Comparison of ENCODE assay signal across 20 cellular contexts in genomic region chr7:148704189-148704588, GRCh38. TPM values are rescaled to one million over a fixed set of nuclear protein-coding genes. Genes with fewer than 3 reads are reported as not detected.
DNase-seq lines count a peak whose midpoint lies in the region; ATAC-seq and TF ChIP-seq lines count a peak whose summit lies in the region.
"Had no signal": no experiment of that assay in that cellular context is flagged by ENCODE, and none has a peak within 500 bp of the region (broad histone marks: within the 10 kb centered on the region; RNA-seq: fewer than 3 reads in every experiment).

No MANE protein-coding gene starts in this region.

- H3K27ac ChIP-seq in HUES6 (ENCODE audit: low read depth, low read length) (peak overlapping the region; percentile 24; the same call in 1 of the 2 replicates), OCI-LY7 (ENCODE audit: low read depth, low read length, poor library complexity, severe bottlenecking) (no peak overlapping the region), neural progenitor cell (no peak overlapping the region), RWPE1 (no peak overlapping the region), brain microvascular endothelial cell (no peak overlapping the region)
- H3K27ac ChIP-seq: 22Rv1 had no signal

- peaks cover 20% of the 10 kb centered on the region for H3F3A ChIP-seq in neural progenitor cell (ENCODE audit: low read depth)

- in situ Hi-C loops in brain microvascular endothelial cell (cut with HindIII; ENCODE audit: low pct_ligation_motif_present, low sequenced_read_pairs) = no loop called here

- H4K20me1 ChIP-seq in OCI-LY7 (ENCODE audit: insufficient read depth, low read length) (peaks cover 71% of the 10 kb centered on the region), neural progenitor cell (ENCODE audit: low read depth) (peaks cover 85% of the 10 kb centered on the region)

- H3K79me2 ChIP-seq in OCI-LY7 (ENCODE audit: insufficient read depth, low read depth, low read length) (peaks cover 96% of the 10 kb centered on the region), neural progenitor cell (ENCODE audit: low read depth) (peaks cover 100% of the 10 kb centered on the region)

- no peaks in the 10 kb centered on the region for H3K36me3 ChIP-seq in HUES6 (ENCODE audit: control insufficient read depth, insufficient read depth, low read length)
- no peaks in the 10 kb centered on the region for H3K36me3 ChIP-seq in OCI-LY7 (ENCODE audit: insufficient read depth, low read length)
- H3K36me3 ChIP-seq in neural progenitor cell = no peaks in the 10 kb centered on the region
- no peaks in the 10 kb centered on the region for H3K36me3 ChIP-seq in brain microvascular endothelial cell (replicated peaks)

- DNase-seq in activated naive CD4-positive, alpha-beta T cell treated with anti-CD3 and anti-CD28 coated beads for 36 hours = no peak
- DNase-seq in activated naive CD4-positive, alpha-beta T cell treated with anti-CD3 and anti-CD28 coated beads, Interleukin-2, amount 50 U/mL, for 72 hours (ENCODE audit: low spot score in 2 of 2) = no peak
- no peak for DNase-seq in OCI-LY7 (ENCODE audit: low spot score)
- DNase-seq in neural progenitor cell (ENCODE audit: low spot score) = no peak
- no peak for DNase-seq in RWPE1 (ENCODE audit: low spot score)
- DNase-seq in NK-92 (lab: John Stamatoyannopoulos, UW; ENCODE audit: unreplicated experiment) = no peak
- no peak for DNase-seq in brain microvascular endothelial cell
- DNase-seq: DMS79, GOT3, NCI-H1105, NCI-H2029 treated with DMSO at 0.1 percent for 48 hours, NCI-H226, NCI-H510A treated with DMSO at 0.1 percent for 48 hours, NCI-H748 treated with DMSO at 0.1 percent for 48 hours, Right ventricle myocardium superior had no signal

- POLR2A ChIA-PET in OCI-LY7 (lab: Charles Lee) = interaction anchor here (0.6 to 4.7 kb wide), 8 partner anchors 8 to 68 kb away, joined by 3 to 36 read pairs (median 6); no protein-coding TSS in a partner anchor
- POLR2A ChIA-PET in RWPE1 (lab: Yijun Ruan, JAX; ENCODE audit: low non-redundant PET) = no interaction called here

- H3K4me1 ChIP-seq in HUES6 (ENCODE audit: control insufficient read depth, insufficient read depth, low read length) (peaks cover 70% of the 10 kb centered on the region), OCI-LY7 (ENCODE audit: insufficient read depth, low read length, poor library complexity, severe bottlenecking) (peaks cover 48% of the 10 kb centered on the region), neural progenitor cell (peaks cover 65% of the 10 kb centered on the region)

- H3K27me3 ChIP-seq in HUES6 (ENCODE audit: control insufficient read depth, insufficient read depth, low read length) = no peaks in the 10 kb centered on the region
- H3K27me3 ChIP-seq in neural progenitor cell = no peaks in the 10 kb centered on the region
- H3K27me3 ChIP-seq in brain microvascular endothelial cell (replicated peaks) = no peaks in the 10 kb centered on the region

- H3K9me3 Mint-ChIP-seq in activated naive CD4-positive, alpha-beta T cell treated with anti-CD3 and anti-CD28 coated beads for 36 hours = no peaks in the 10 kb centered on the region
- no peaks in the 10 kb centered on the region for H3K9me3 Mint-ChIP-seq in activated naive CD4-positive, alpha-beta T cell treated with anti-CD3 and anti-CD28 coated beads, Interleukin-2, amount 50 U/mL, for 72 hours
- peaks cover 15% of the 10 kb centered on the region for H3K9me3 Mint-ChIP-seq in neural progenitor cell
- H3K9me3 Mint-ChIP-seq: CD14-positive monocyte; T-helper 1 cell treated with Interleukin-12 subunit alpha and Interleukin-12 subunit beta and Interleukin-4 antibody, amounts not matched to agents 30 μg/mL and 1 μg/mL, for 36 hours had no signal

- H3K4me3 Mint-ChIP-seq in activated naive CD4-positive, alpha-beta T cell treated with anti-CD3 and anti-CD28 coated beads for 36 hours = peak overlapping the region; percentile 25
- no peak overlapping the region for H3K4me3 Mint-ChIP-seq in neural progenitor cell
- H3K4me3 Mint-ChIP-seq: CD14-positive monocyte; T-helper 1 cell treated with Interleukin-12 subunit alpha and Interleukin-12 subunit beta and Interleukin-4 antibody, amounts not matched to agents 30 μg/mL and 1 μg/mL, for 36 hours had no signal

- H3K4me1 Mint-ChIP-seq in activated naive CD4-positive, alpha-beta T cell treated with anti-CD3 and anti-CD28 coated beads for 36 hours (ENCODE audit: low read depth) = peaks cover 76% of the 10 kb centered on the region
- peaks cover 31% of the 10 kb centered on the region for H3K4me1 Mint-ChIP-seq in neural progenitor cell

- no peaks in the 10 kb centered on the region for H3K27me3 Mint-ChIP-seq in activated naive CD4-positive, alpha-beta T cell treated with anti-CD3 and anti-CD28 coated beads for 36 hours (ENCODE audit: low read depth)
- no peaks in the 10 kb centered on the region for H3K27me3 Mint-ChIP-seq in neural progenitor cell (ENCODE audit: insufficient read depth, low read depth)

- ATAC-seq in activated naive CD4-positive, alpha-beta T cell treated with anti-CD3 and anti-CD28 coated beads, Interleukin-2, amount 50 U/mL, for 72 hours = no peak
- ATAC-seq: HCT116 had no signal

- no peak overlapping the region for H3K4me3 ChIP-seq in HUES6 (ENCODE audit: low read depth, low read length)
- no peak overlapping the region for H3K4me3 ChIP-seq in OCI-LY7 (ENCODE audit: low read depth, low read length, poor library complexity, severe bottlenecking)
- no peak overlapping the region for H3K4me3 ChIP-seq in neural progenitor cell
- H3K4me3 ChIP-seq in brain microvascular endothelial cell (ENCODE audit: low read depth, low read length) = no peak overlapping the region

- CTCF ChIA-PET in activated naive CD4-positive, alpha-beta T cell treated with anti-CD3 and anti-CD28 coated beads for 36 hours (lab: Charles Lee) = interaction anchor here (1.4 to 2.5 kb wide), 2 partner anchors 16 to 22 kb away, joined by 3 to 5 read pairs; no protein-coding TSS in a partner anchor
- CTCF ChIA-PET in OCI-LY7 (lab: Charles Lee; ENCODE audit: unreplicated experiment) = interaction anchor here (0.5 kb wide), 1 partner anchor 253 kb away, joined by 6 read pairs; no protein-coding TSS in a partner anchor
- CTCF ChIA-PET in RWPE1 (lab: Yijun Ruan, JAX) = interaction anchor here (0.6 kb wide), 1 partner anchor 170 kb away, joined by 5 read pairs; no protein-coding TSS in a partner anchor

- H3K9ac ChIP-seq in HUES6 (ENCODE audit: low read length) = no peak overlapping the region
- H3K9ac ChIP-seq in neural progenitor cell = no peak overlapping the region

- intact Hi-C loops in activated naive CD4-positive, alpha-beta T cell treated with anti-CD3 and anti-CD28 coated beads for 36 hours (cut with micrococcal nuclease) = loop anchor here (1.0 kb wide), 1 partner anchor 8 kb away; no protein-coding TSS in a partner anchor
- intact Hi-C loops in OCI-LY7 (cut with micrococcal nuclease; ENCODE audit: unreplicated experiment) = no loop called here

- no peak overlapping the region for H2AFZ ChIP-seq in OCI-LY7 (ENCODE audit: low read length)
- no peak overlapping the region for H2AFZ ChIP-seq in neural progenitor cell (replicated peaks)

- no TSS peak for BruUV-seq in OCI-LY7 (replicated peaks; lab: Mats Ljungman, UMichigan)

- no peak for TF ChIP-seq CTCF in OCI-LY7 (conservative IDR thresholded peaks at IDR 0.05; ENCODE audit: low read length)
- TF ChIP-seq CTCF in neural progenitor cell (IDR thresholded peaks at IDR 0.05) = no peak
- TF ChIP-seq CTCF in RWPE1 (conservative IDR thresholded peaks at IDR 0.05; ENCODE audit: low read depth) = no peak
- no peak for TF ChIP-seq CTCF in brain microvascular endothelial cell (IDR thresholded peaks at IDR 0.05; ENCODE audit: low read depth, low read length, missing control alignments)

- H3K9me3 ChIP-seq in HUES6 (ENCODE audit: control insufficient read depth, insufficient read depth, low read depth, low read length) = no peaks in the 10 kb centered on the region
- no peaks in the 10 kb centered on the region for H3K9me3 ChIP-seq in OCI-LY7 (ENCODE audit: low read length)
- H3K9me3 ChIP-seq in neural progenitor cell (ENCODE audit: low read depth) = no peaks in the 10 kb centered on the region

- 0 out of 2 replicates have a peak overlapping the region, but pooled peaks have one; percentile 13 for H3K4me2 ChIP-seq in OCI-LY7 (ENCODE audit: low read length)
- peak overlapping the region; percentile 9 for H3K4me2 ChIP-seq in neural progenitor cell

- peak overlapping the region; percentile 43 for H3K27ac Mint-ChIP-seq in activated naive CD4-positive, alpha-beta T cell treated with anti-CD3 and anti-CD28 coated beads for 36 hours
- no peak overlapping the region for H3K27ac Mint-ChIP-seq in activated naive CD4-positive, alpha-beta T cell treated with anti-CD3 and anti-CD28 coated beads, Interleukin-2, amount 50 U/mL, for 72 hours
- no peak overlapping the region for H3K27ac Mint-ChIP-seq in neural progenitor cell
- H3K27ac Mint-ChIP-seq: CD14-positive monocyte; T-helper 1 cell treated with Interleukin-12 subunit alpha and Interleukin-12 subunit beta and Interleukin-4 antibody, amounts not matched to agents 30 μg/mL and 1 μg/mL, for 36 hours had no signal

- no peaks in the 10 kb centered on the region for H3K9me2 ChIP-seq in OCI-LY7 (ENCODE audit: insufficient read depth, low read length)

- H3K36me3 Mint-ChIP-seq in activated naive CD4-positive, alpha-beta T cell treated with anti-CD3 and anti-CD28 coated beads for 36 hours (ENCODE audit: low read depth) = peaks cover 13% of the 10 kb centered on the region
- H3K36me3 Mint-ChIP-seq in activated naive CD4-positive, alpha-beta T cell treated with anti-CD3 and anti-CD28 coated beads, Interleukin-2, amount 50 U/mL, for 72 hours = peaks cover 19 to 22% of the 10 kb centered on the region in 2 donors
- peaks cover 35% of the 10 kb centered on the region for H3K36me3 Mint-ChIP-seq in neural progenitor cell
- H3K36me3 Mint-ChIP-seq: CD14-positive monocyte had no signal

RNA-seq across cellular contexts. Expression of gene CUL1, which starts 5.5 kb away (rescaled TPM):
- 10 to 100 TPM; 59.6 to 62.2 TPM for total RNA-seq in activated naive CD4-positive, alpha-beta T cell treated with anti-CD3 and anti-CD28 coated beads for 36 hours
- total RNA-seq in activated naive CD4-positive, alpha-beta T cell treated with anti-CD3 and anti-CD28 coated beads, Interleukin-2, amount 50 U/mL, for 72 hours = 10 to 100 TPM; 52.1 to 80.0 TPM
- total RNA-seq in OCI-LY7 (2014; rRNA removed; shearing (Covaris generic)) = 36.7 and 40.5 TPM in 2 replicates
- total RNA-seq in OCI-LY7 (2022) = 53.1 and 56.6 TPM in 2 replicates
- total RNA-seq in neural progenitor cell (ENCODE audit: low replicate concordance) = 74.2 and 89.3 TPM in 2 replicates
